ENCODE assay signal across 17 cellular contexts in the genomic region with DNA sequence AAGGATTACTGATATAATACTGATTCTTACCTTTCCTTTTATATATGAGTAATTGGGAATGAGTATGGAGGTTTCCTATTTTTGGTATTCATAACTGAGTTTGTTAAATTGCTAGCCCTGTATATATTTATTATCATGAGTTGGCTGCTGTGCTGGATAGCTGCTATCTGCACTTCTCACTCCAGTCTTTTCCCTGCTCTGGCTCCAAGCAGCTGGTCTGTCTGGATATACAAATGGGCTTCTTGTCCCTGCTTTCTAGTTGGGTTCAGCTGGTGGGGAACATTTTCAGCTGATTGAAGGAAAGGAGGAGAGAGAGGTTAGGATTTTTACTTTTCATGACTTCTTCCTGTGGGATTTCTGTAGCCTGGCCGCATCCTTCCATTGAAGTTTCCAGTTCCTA. TPM values are rescaled to one million over a fixed set of nuclear protein-coding genes. Genes with fewer than 3 reads are reported as not detected.
A peak's percentile ranks its signal among the peaks of the same experiment; 100 is the strongest.
DNase-seq lines count a peak whose midpoint lies in the region; ATAC-seq, FAIRE-seq and TF ChIP-seq lines count a peak whose summit lies in the region.
"Had no signal": no experiment of that assay in that cellular context is flagged by ENCODE, and none has a peak within 500 bp of the region (broad histone marks: within the 10 kb centered on the region; RNA-seq: fewer than 3 reads in every experiment).

No MANE protein-coding gene starts in this region.

- TF ChIP-seq EP300 in A549 (IDR thresholded peaks at IDR 0.05), result no peak
- no peak for TF ChIP-seq EP300 in stomach (IDR thresholded peaks at IDR 0.05)

- CTCF ChIA-PET in A549 (lab: Yijun Ruan, JAX) (interaction anchor here (0.8 kb wide), 1 partner anchor 45 kb away, joined by 3 read pairs; no protein-coding TSS in a partner anchor), GM10248 (lab: Yijun Ruan, JAX) (interaction anchor here (1.2 to 1.4 kb wide), 5 partner anchors 8 to 42 kb away, joined by 3 to 5 read pairs (median 4); no protein-coding TSS in a partner anchor)

- intact Hi-C loops in stomach (cut with DNase I; ENCODE audit: low total_unique reads), result no loop called here

- no peak overlapping the region for H2BK15ac ChIP-seq in mesenchymal stem cell (ENCODE audit: low read depth, poor library complexity, severe bottlenecking)

- ATAC-seq in A549, result no peak
- ATAC-seq: lower lobe of right lung had no signal

- no peaks in the 10 kb centered on the region for H3K27me3 Mint-ChIP-seq in progenitor cell of endocrine pancreas

- H3K36me3 Mint-ChIP-seq in progenitor cell of endocrine pancreas (ENCODE audit: insufficient read depth), result peaks cover 1% of the 10 kb centered on the region

- H2AK5ac ChIP-seq in mesenchymal stem cell (ENCODE audit: low read length, severe bottlenecking), result no peak overlapping the region

- peak overlapping the region; percentile 70; the same call in 1 of the 3 replicates for H3K4me2 ChIP-seq in A549
- H3K4me2 ChIP-seq in mesenchymal stem cell (ENCODE audit: low read length, poor library complexity, severe bottlenecking), result no peak overlapping the region
- H3K4me2 ChIP-seq: neural progenitor cell, PC-9 had no signal

- H3K36me3 ChIP-seq in endocrine pancreas (ENCODE audit: control insufficient read depth, insufficient read depth, low read length) (no peaks in the 10 kb centered on the region), mesenchymal stem cell (ENCODE audit: control insufficient read depth in 1 of 2, insufficient read depth in 2 of 2, low read depth in 1 of 2, low read length in 2 of 2) (peaks cover 0 to 8% of the 10 kb centered on the region in 2 experiments), stomach (no peaks in the 10 kb centered on the region)
- H3K36me3 ChIP-seq: lower lobe of right lung, neural progenitor cell, vagina had no signal

- no peak overlapping the region for H3K14ac ChIP-seq in mesenchymal stem cell (ENCODE audit: low read length in 2 of 2)

- H3K27ac ChIP-seq in A549 (0 out of 6 replicates have a peak overlapping the region, but pooled peaks of 1 of the 2 experiments have one; percentile 26), mesenchymal stem cell (ENCODE audit: low read length, poor library complexity, severe bottlenecking) (no peak overlapping the region), stomach (no peak overlapping the region)
- H3K27ac ChIP-seq: lower lobe of right lung, neural progenitor cell, vagina had no signal

- H3K79me1 ChIP-seq in mesenchymal stem cell (replicated peaks; ENCODE audit: low read length, poor library complexity, severe bottlenecking), result peaks cover 5% of the 10 kb centered on the region

- POLR2A ChIA-PET in A549 (lab: Yijun Ruan, JAX) (no interaction called here), GM10248 (lab: Yijun Ruan, JAX) (no interaction called here)

- DNase-seq in A549 (ENCODE audit: low read depth in 1 of 2, low spot score in 1 of 2), result no peak
- peak; percentile 32 for DNase-seq in G401 (ENCODE audit: low spot score)
- peak; percentile 24 for DNase-seq in mesenchymal stem cell
- DNase-seq in stomach, result no peak
- DNase-seq in KG1 (lab: John Stamatoyannopoulos, UW), result no peak
- DNase-seq in progenitor cell of endocrine pancreas (ENCODE audit: low spot score, unreplicated experiment), result no peak
- DNase-seq in GM10248 (ENCODE audit: extremely low spot score), result no peak
- DNase-seq: activated CD4-positive, CD25-positive, alpha-beta regulatory T cell treated with anti-CD3 and anti-CD28 coated beads, Interleukin-2, amount 50 U/mL, for 72 hours; activated effector memory CD4-positive, alpha-beta T cell treated with Interleukin-2 at 50 U/mL for 16 hours; lower lobe of right lung; NCI-H1092 treated with DMSO at 0.1 percent for 48 hours; NCI-H748 treated with DMSO at 0.1 percent for 48 hours; PC-9 had no signal

- H2BK5ac ChIP-seq in mesenchymal stem cell (ENCODE audit: low read depth, low read length, poor library complexity, severe bottlenecking), result no peak overlapping the region

- H3K4me3 Mint-ChIP-seq in progenitor cell of endocrine pancreas (ENCODE audit: low read depth), result no peak overlapping the region
- H3K4me3 Mint-ChIP-seq: neural progenitor cell had no signal

- TF ChIP-seq CTCF in A549 (IDR thresholded peaks at IDR 0.05), result no peak
- no peak for TF ChIP-seq CTCF in stomach (IDR thresholded peaks at IDR 0.05)
- TF ChIP-seq CTCF in progenitor cell of endocrine pancreas (IDR thresholded peaks at IDR 0.05; ENCODE audit: unreplicated experiment), result no peak
- no peak for TF ChIP-seq CTCF in GM10248 (IDR thresholded peaks at IDR 0.05; ENCODE audit: control extremely low read depth, extremely low read depth, low read depth, missing control alignments)

- no peak overlapping the region for H2BK120ac ChIP-seq in mesenchymal stem cell (ENCODE audit: low read depth, low read length)

- H3K9me3 ChIP-seq in A549 (no peaks in the 10 kb centered on the region), endocrine pancreas (ENCODE audit: control insufficient read depth, low read length) (no peaks in the 10 kb centered on the region), mesenchymal stem cell (ENCODE audit: control insufficient read depth, low read length) (no peaks in the 10 kb centered on the region), stomach (no peaks in the 10 kb centered on the region)
- H3K9me3 ChIP-seq: lower lobe of right lung, vagina had no signal

- no peak overlapping the region for H2AFZ ChIP-seq in mesenchymal stem cell (ENCODE audit: low read depth, low read length)
- H2AFZ ChIP-seq: neural progenitor cell, PC-9 had no signal

- no peak overlapping the region for H3K27ac Mint-ChIP-seq in progenitor cell of endocrine pancreas
- H3K27ac Mint-ChIP-seq: neural progenitor cell had no signal

- TF ChIP-seq RAD21 in A549 (conservative IDR thresholded peaks at IDR 0.05 in 1 of 2, IDR thresholded peaks at IDR 0.05 in 1 of 2), result no peak

- H3K27me3 ChIP-seq in endocrine pancreas (ENCODE audit: control insufficient read depth, insufficient read depth, low read length) (no peaks in the 10 kb centered on the region), mesenchymal stem cell (ENCODE audit: control insufficient read depth in 1 of 2, insufficient read depth in 1 of 2, low read length in 2 of 2) (no peaks in the 10 kb centered on the region), stomach (no peaks in the 10 kb centered on the region)
- H3K27me3 ChIP-seq: neural progenitor cell, vagina had no signal

- no peaks in the 10 kb centered on the region for H3K9me3 Mint-ChIP-seq in progenitor cell of endocrine pancreas (ENCODE audit: low read depth)
- H3K9me3 Mint-ChIP-seq: neural progenitor cell had no signal

- no peak overlapping the region for H3K23ac ChIP-seq in mesenchymal stem cell (ENCODE audit: low read length in 2 of 2)

- no peak overlapping the region for H3K4ac ChIP-seq in mesenchymal stem cell (ENCODE audit: low read depth in 1 of 2, low read length in 2 of 2)

- in situ Hi-C loops in G401 (cut with HindIII; ENCODE audit: low sequenced_read_pairs), result no loop called here

- no peak overlapping the region for H4K8ac ChIP-seq in mesenchymal stem cell (ENCODE audit: low read length)

- H3K9ac ChIP-seq in endocrine pancreas (ENCODE audit: control insufficient read depth, insufficient read depth, low read length) (no peak overlapping the region), mesenchymal stem cell (ENCODE audit: low read length) (no peak overlapping the region)
- H3K9ac ChIP-seq: neural progenitor cell had no signal

- H3K4me3 ChIP-seq in A549 (no peak overlapping the region), endocrine pancreas (ENCODE audit: control insufficient read depth, insufficient read depth, low read length) (peak overlapping the region; percentile 0), mesenchymal stem cell (ENCODE audit: insufficient read depth in 1 of 2, low read depth in 1 of 2, low read length in 2 of 2) (no peak overlapping the region), stomach (no peak overlapping the region)
- H3K4me3 ChIP-seq: lower lobe of right lung, neural progenitor cell, PC-9, vagina had no signal

- TF ChIP-seq POLR2A in A549 (IDR thresholded peaks at IDR 0.05; ENCODE audit: low read length) (no peak), stomach (IDR thresholded peaks at IDR 0.05) (no peak)

- H2BK12ac ChIP-seq in mesenchymal stem cell (ENCODE audit: low read length in 2 of 2), result peak overlapping the region in 1 of 2 experiments; percentile 42

- no peak overlapping the region for H4K91ac ChIP-seq in mesenchymal stem cell (ENCODE audit: low read length)

- H3K4me1 ChIP-seq in A549, result peaks cover 98% of the 10 kb centered on the region
- peaks cover 38% of the 10 kb centered on the region for H3K4me1 ChIP-seq in endocrine pancreas (ENCODE audit: control insufficient read depth, insufficient read depth, low read length)
- H3K4me1 ChIP-seq in mesenchymal stem cell (ENCODE audit: control insufficient read depth, insufficient read depth, low read depth, low read length), result peaks cover 3% of the 10 kb centered on the region
- H3K4me1 ChIP-seq in stomach, result peaks cover 46 to 98% (median 76%) of the 10 kb centered on the region in 4 donors

- no peak overlapping the region for H3K18ac ChIP-seq in mesenchymal stem cell (ENCODE audit: low read depth in 1 of 2, low read length in 2 of 2)

- no peak for FAIRE-seq in A549 (lab: Jason Lieb, UNC)
- FAIRE-seq: colon had no signal

- peaks cover 63% of the 10 kb centered on the region for H3K4me1 Mint-ChIP-seq in progenitor cell of endocrine pancreas (ENCODE audit: low read depth)

- 84% methylated on average over 1 of the region's 1 CpG for WGBS in A549 (ENCODE audit: missing lambda C conversion rate)
- 74% methylated on average over 1 of the region's 1 CpG for WGBS in mesenchymal stem cell
- 35 to 63% (median 50%) methylated on average over 1 of the region's 1 CpG for WGBS in stomach, 5 donors

TF ChIP-seq in A549, 52 proteins besides CTCF, POLR2A, EP300 and RAD21:
- TF ChIP-seq MYC (IDR thresholded peaks at IDR 0.05; ENCODE audit: borderline replicate concordance, low read length) (no peak), RFX5 (IDR thresholded peaks at IDR 0.05) (no peak), POLR2AphosphoS2 (conservative IDR thresholded peaks at IDR 0.05; ENCODE audit: low read length) (no peak)

RNA-seq across cellular contexts. Expression of gene AGFG1, which starts 41.2 kb away (rescaled TPM):
- polyA plus RNA-seq in A549 (2011; rRNA removed) (384 and 415 TPM in 2 replicates), A549 (2017; fragmentation: RNase III; extraction: RNeasy Plus Mini Kit Qiagen cat#74134 plus additional on column Dnase treatment) (96.9 to 104 TPM (median 100 TPM) in 3 replicates), stomach (10 to 100 TPM; 17.8 to 37.0 (median 34.5) TPM)
- polyA plus RNA-seq in A549 (2012; cell fraction: cytosol; rRNA removed), result 107 and 152 TPM in 2 replicates
- polyA plus RNA-seq in A549 (2012; cell fraction: nucleus; rRNA removed), result 116 and 183 TPM in 2 replicates
- polyA minus RNA-seq in A549 (2011; rRNA and poly(A)+ RNA removed), result 677 and 730 TPM in 2 replicates
- 37.8 and 54.9 TPM in 2 replicates for total RNA-seq in G401 (2014; rRNA removed; shearing (Covaris generic))
- polyA plus RNA-seq in mesenchymal stem cell (2013, experiment 1 of 2), result 33.6 TPM
- 33.5 TPM for polyA plus RNA-seq in mesenchymal stem cell (2013, experiment 2 of 2)
- total RNA-seq in stomach (100 to 1,000 TPM in 1 of 5 donors, 10 to 100 TPM in 4; 16.1 to 119 (median 38.1) TPM), progenitor cell of endocrine pancreas (74.5 and 82.2 TPM in 2 replicates)

Comparison
In these comparisons a context has a peak if more than half of its experiments do, and no peak if none do; other contexts are left out.
1. DNase-seq: peak in G401 (single experiment) and mesenchymal stem cell (single experiment); none in A549 (0 of 2), stomach (single experiment), KG1 (single experiment), progenitor cell of endocrine pancreas (single experiment) and GM10248 (single experiment).